9 cellular contexts compared by ENCODE assay signal in the genomic region with DNA sequence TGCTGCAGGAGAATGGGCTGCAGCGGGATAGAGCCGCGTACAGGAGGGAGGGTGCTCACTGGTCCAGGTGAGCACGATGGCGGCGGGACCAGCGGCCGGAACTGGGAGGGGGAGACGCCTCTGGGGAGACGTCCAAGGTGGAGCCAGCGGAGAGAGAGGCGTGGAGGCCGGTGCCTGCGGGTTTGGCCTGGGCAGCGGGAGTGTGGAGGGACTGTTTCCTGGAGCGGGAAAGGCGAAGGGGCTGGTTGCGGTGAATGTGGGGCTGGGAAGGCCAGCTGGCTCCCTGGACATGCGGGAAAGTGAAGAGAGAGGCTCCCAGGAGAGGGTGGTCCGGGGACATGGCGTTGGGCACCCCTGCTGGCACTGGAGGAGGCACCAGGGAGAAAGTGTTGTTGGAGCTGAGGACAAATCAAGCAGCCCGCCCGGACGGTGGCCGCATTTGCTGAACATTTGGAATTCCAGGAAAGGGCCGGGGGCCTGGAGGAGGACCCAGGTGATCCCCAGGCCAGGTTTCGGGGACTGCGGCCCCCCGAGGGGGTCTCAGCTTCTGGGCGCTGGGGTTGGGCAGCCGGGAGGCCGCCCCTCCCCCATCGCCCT. TPM values are rescaled to one million over a fixed set of nuclear protein-coding genes. Genes with fewer than 3 reads are reported as not detected.
DNase-seq lines count a peak whose midpoint lies in the region; ATAC-seq, FAIRE-seq and TF ChIP-seq lines count a peak whose summit lies in the region.
"Had no signal": no experiment of that assay in that cellular context is flagged by ENCODE, and none has a peak within 500 bp of the region (broad histone marks: within the 10 kb centered on the region; RNA-seq: fewer than 3 reads in every experiment).

No MANE protein-coding gene starts in this region.

- H3K27me3 ChIP-seq in RWPE2 (ENCODE audit: insufficient read depth, poor library complexity, severe bottlenecking) (peaks cover 12% of the 10 kb centered on the region), small intestine (ENCODE audit: control insufficient read depth in 2 of 2, insufficient read depth in 2 of 2, low read length in 2 of 2) (peaks cover 3 to 20% of the 10 kb centered on the region in 2 donors)

- H3K36me3 Mint-ChIP-seq in stimulated activated memory B cell treated with anti-CD40 and anti-IgM and Interleukin-4, amounts not matched to agents 10 μg/mL and 1 μg/mL and 100 μg/mL, for 72 hours: peaks cover 6% of the 10 kb centered on the region

- peak; percentile 32 for DNase-seq in NCI-H1092 treated with DMSO at 0.1 percent for 48 hours (lab: John Stamatoyannopoulos, UW)
- no peak for DNase-seq in NCI-H1092 (lab: John Stamatoyannopoulos, UW)
- no peak for DNase-seq in RWPE2 (ENCODE audit: low spot score)
- peak; percentile 62 for DNase-seq in iPS-NIHi11 (ENCODE audit: low spot score)
- no peak for DNase-seq in small intestine
- DNase-seq in frontal cortex (ENCODE audit: low spot score in 2 of 2): no peak

- ATAC-seq in RWPE2 (ENCODE audit: low read depth): peak; percentile 17; the same call in 1 of the 3 replicates
- no peak for ATAC-seq in stimulated activated memory B cell treated with anti-CD40 and anti-IgM and Interleukin-4, amounts not matched to agents 10 μg/mL and 1 μg/mL and 100 μg/mL, for 72 hours
- ATAC-seq in GM18519 (IDR thresholded peaks at IDR 0.05; ENCODE audit: low FRiP score, unreplicated experiment): no peak

- no peaks in the 10 kb centered on the region for H3K9me3 Mint-ChIP-seq in stimulated activated memory B cell treated with anti-CD40 and anti-IgM and Interleukin-4, amounts not matched to agents 10 μg/mL and 1 μg/mL and 100 μg/mL, for 72 hours

- WGBS in small intestine, 3 donors: 11 to 15% (median 11%) methylated on average over 23 to 33 of the region's 33 CpGs

- FAIRE-seq in small intestine (lab: Jason Lieb, UNC): no peak
- FAIRE-seq in frontal cortex (lab: Jason Lieb, UNC): no peak
- FAIRE-seq: A204.1 had no signal

- H3K4me1 Mint-ChIP-seq in stimulated activated memory B cell treated with anti-CD40 and anti-IgM and Interleukin-4, amounts not matched to agents 10 μg/mL and 1 μg/mL and 100 μg/mL, for 72 hours: peaks cover 12% of the 10 kb centered on the region

- H3K27ac ChIP-seq in RWPE2 (ENCODE audit: poor library complexity, severe bottlenecking): no peak overlapping the region
- H3K27ac ChIP-seq in small intestine (ENCODE audit: low read depth in 1 of 2, low read length in 1 of 2): no peak overlapping the region

- H3K4me3 ChIP-seq in RWPE2 (ENCODE audit: severe bottlenecking): peak overlapping the region; percentile 13
- no peak overlapping the region for H3K4me3 ChIP-seq in small intestine (ENCODE audit: low read depth in 1 of 2, low read length in 2 of 2)

- peak overlapping the region; percentile 26 for H3K4me3 Mint-ChIP-seq in stimulated activated memory B cell treated with anti-CD40 and anti-IgM and Interleukin-4, amounts not matched to agents 10 μg/mL and 1 μg/mL and 100 μg/mL, for 72 hours

- H3K27me3 Mint-ChIP-seq in stimulated activated memory B cell treated with anti-CD40 and anti-IgM and Interleukin-4, amounts not matched to agents 10 μg/mL and 1 μg/mL and 100 μg/mL, for 72 hours: peaks cover 59% of the 10 kb centered on the region

- H3K4me1 ChIP-seq in RWPE2 (ENCODE audit: insufficient read depth, poor library complexity, severe bottlenecking) (peaks cover 9% of the 10 kb centered on the region), small intestine (ENCODE audit: control insufficient read depth in 2 of 2, insufficient read depth in 1 of 2, low read depth in 1 of 2, low read length in 1 of 2) (no peaks in the 10 kb centered on the region)

- H3K36me3 ChIP-seq in RWPE2 (ENCODE audit: low read depth) (no peaks in the 10 kb centered on the region), small intestine (ENCODE audit: control insufficient read depth in 2 of 2, insufficient read depth in 2 of 2, low read length in 2 of 2) (no peaks in the 10 kb centered on the region)

- H3K9me3 ChIP-seq in RWPE2 (ENCODE audit: severe bottlenecking) (no peaks in the 10 kb centered on the region), small intestine (ENCODE audit: control insufficient read depth, low read depth) (no peaks in the 10 kb centered on the region)

- H3K27ac Mint-ChIP-seq in stimulated activated memory B cell treated with anti-CD40 and anti-IgM and Interleukin-4, amounts not matched to agents 10 μg/mL and 1 μg/mL and 100 μg/mL, for 72 hours: no peak overlapping the region

- TF ChIP-seq CTCF in RWPE2 (IDR thresholded peaks at IDR 0.05; ENCODE audit: poor library complexity, severe bottlenecking): no peak

RNA-seq across cellular contexts. Expression of a gene that starts 34.3 kb away (rescaled TPM):
- polyA plus RNA-seq in small intestine: not detected
- total RNA-seq in frontal cortex: not detected

Comparison
In these comparisons a context has a peak if more than half of its experiments do, and no peak if none do; other contexts are left out.
1. DNase-seq: peak in NCI-H1092 treated with DMSO at 0.1 percent for 48 hours (single experiment) and iPS-NIHi11 (single experiment); none in NCI-H1092 (single experiment), RWPE2 (single experiment), small intestine (single experiment) and frontal cortex (0 of 2).